ENCODE assay signal across 39 cellular contexts in genomic region chr11:7034019-7034418, GRCh38. TPM values are rescaled to one million over a fixed set of nuclear protein-coding genes. Genes with fewer than 3 reads are reported as not detected.
"Had no signal": no experiment of that assay in that cellular context is flagged by ENCODE, and none has a peak within 500 bp of the region (broad histone marks: within the 10 kb centered on the region; RNA-seq: fewer than 3 reads in every experiment).

No MANE protein-coding gene starts in this region.

- FAIRE-seq: astrocyte had no signal

- ATAC-seq: activated naive CD4-positive, alpha-beta T cell treated with anti-CD3 and anti-CD28 coated beads, Interleukin-2, amount 50 U/mL, for 72 hours; activated naive CD8-positive, alpha-beta T cell treated with anti-CD3 and anti-CD28 coated beads, Interleukin-2, amount 50 U/mL, for 24 hours; activated T-cell treated with anti-CD3 and anti-CD28 coated beads, Interleukin-2, amount 50 U/mL, for 4 hours; activated T-cell treated with anti-CD3 and anti-CD28 coated beads, Interleukin-2, amount 50 U/mL, for 72 hours; activated T-helper 17 cell treated with anti-CD3 and anti-CD28 coated beads, Interleukin-2, amount 50 U/mL, for 72 hours; body of pancreas had no signal

- H3K4me1 ChIP-seq: adrenal gland, ascending aorta, body of pancreas, breast epithelium had no signal

- H3K27ac ChIP-seq: adrenal gland, ascending aorta, body of pancreas, brain microvascular endothelial cell, breast epithelium, cardiac muscle cell had no signal

- H3K9me3 ChIP-seq: adrenal gland, ascending aorta, body of pancreas, breast epithelium had no signal

- DNase-seq: activated effector memory CD4-positive, alpha-beta T cell treated with anti-CD3 and anti-CD28 coated beads, Interleukin-2, amount 50 U/mL, for 16 hours; activated effector memory CD4-positive, alpha-beta T cell treated with Interleukin-2 at 50 U/mL for 16 hours; activated gamma-delta T cell; activated gamma-delta T cell treated with Interleukin-2 at 50 U/mL for 16 hours; activated naive CD4-positive, alpha-beta T cell; activated naive CD4-positive, alpha-beta T cell treated with anti-CD3 and anti-CD28 coated beads for 36 hours; activated naive CD4-positive, alpha-beta T cell treated with anti-CD3 and anti-CD28 coated beads, Interleukin-2, amount 10 ng/mL, durations not matched to agents 7 days and 5 days; activated naive CD4-positive, alpha-beta T cell treated with anti-CD3 and anti-CD28 coated beads, Interleukin-2, amount 50 U/mL, for 16 hours; activated naive CD4-positive, alpha-beta T cell treated with Interleukin-2 at 50 U/mL for 16 hours; activated naive CD8-positive, alpha-beta T cell treated with anti-CD3 and anti-CD28 coated beads for 36 hours; activated naive CD8-positive, alpha-beta T cell treated with anti-CD3 and anti-CD28 coated beads, Interleukin-2, amount 10 ng/mL, durations not matched to agents 7 days and 5 days; activated naive CD8-positive, alpha-beta T cell treated with anti-CD3 and anti-CD28 coated beads, Interleukin-2, amount 50 U/mL, for 24 hours; activated T-cell treated with anti-CD3 and anti-CD28 coated beads, Interleukin-2, amount 50 U/mL, for 1 hour; activated T-cell treated with anti-CD3 and anti-CD28 coated beads, Interleukin-2, amount 50 U/mL, for 24 hours; activated T-cell treated with anti-CD3 and anti-CD28 coated beads, Interleukin-2, amount 50 U/mL, for 4 hours; activated T-cell treated with anti-CD3 and anti-CD28 coated beads, Interleukin-2, amount 50 U/mL, for 48 hours; activated T-cell treated with anti-CD3 and anti-CD28 coated beads, Interleukin-2, amount 50 U/mL, for 72 hours; adrenal gland; amniotic stem cell; amygdala; anterior cingulate cortex; aorta; body of pancreas; brain microvascular endothelial cell; caudate nucleus; central memory CD4-positive, alpha-beta T cell; cerebellar nuclear complex had no signal

- H3K4me3 ChIP-seq: adrenal gland, ascending aorta, body of pancreas, breast epithelium, cardiac muscle cell had no signal

- H3K36me3 ChIP-seq: adrenal gland, ascending aorta, brain microvascular endothelial cell, breast epithelium, cardiac muscle cell had no signal

- H3K27me3 ChIP-seq: adrenal gland, ascending aorta, body of pancreas, brain microvascular endothelial cell, breast epithelium had no signal

RNA-seq across cellular contexts. Expression of gene NLRP14, which starts 13.7 kb away (rescaled TPM):
- total RNA-seq: activated naive CD4-positive, alpha-beta T cell treated with anti-CD3 and anti-CD28 coated beads for 36 hours; activated naive CD8-positive, alpha-beta T cell treated with anti-CD3 and anti-CD28 coated beads, Interleukin-2, amount 10 ng/mL, durations not matched to agents 7 days and 5 days; activated T-cell treated with anti-CD3 and anti-CD28 coated beads, Interleukin-2, amount 50 U/mL, for 4 hours; ascending aorta; astrocyte; cardiac septum had no signal

RNA-seq across cellular contexts. Expression of gene ZNF214, which starts 13.9 kb away (rescaled TPM):
- total RNA-seq: activated naive CD4-positive, alpha-beta T cell treated with anti-CD3 and anti-CD28 coated beads for 36 hours; activated naive CD4-positive, alpha-beta T cell treated with anti-CD3 and anti-CD28 coated beads, Interleukin-2, amount 50 U/mL, for 72 hours; activated naive CD8-positive, alpha-beta T cell treated with anti-CD3 and anti-CD28 coated beads for 36 hours; activated naive CD8-positive, alpha-beta T cell treated with anti-CD3 and anti-CD28 coated beads, Interleukin-2, amount 10 ng/mL, durations not matched to agents 7 days and 5 days; activated T-cell treated with anti-CD3 and anti-CD28 coated beads, Interleukin-2, amount 50 U/mL, for 4 hours; activated T-helper 1 cell treated with anti-CD3 and anti-CD28 coated beads, Interleukin-12 subunit alpha, Interleukin-12 subunit beta, Interleukin-2, Interleukin-4 antibody, amounts not matched to agents 30 ng/mL and 10 ng/mL and 1 ng/mL, durations not matched to agents 14 hours and 24 hours and 36 hours; activated T-helper 17 cell treated with anti-CD3 and anti-CD28 coated beads, Interleukin-2, amount 50 U/mL, for 72 hours; activated T-helper 2 cell treated with anti-CD3 and anti-CD28 coated beads, Interferon-gamma antibody, Interleukin-2, Interleukin-4, amounts not matched to agents 10 μg/mL and 5 μg/mL and 100 μg/mL, durations not matched to agents 14 hours and 24 hours and 36 hours; ascending aorta had no signal

RNA-seq across cellular contexts. Expression of gene RBMXL2, which starts 54.8 kb away (rescaled TPM):
- total RNA-seq: activated naive CD4-positive, alpha-beta T cell treated with anti-CD3 and anti-CD28 coated beads for 36 hours; activated naive CD4-positive, alpha-beta T cell treated with anti-CD3 and anti-CD28 coated beads, Interleukin-2, amount 50 U/mL, for 72 hours; activated naive CD8-positive, alpha-beta T cell treated with anti-CD3 and anti-CD28 coated beads for 36 hours; activated naive CD8-positive, alpha-beta T cell treated with anti-CD3 and anti-CD28 coated beads, Interleukin-2, amount 10 ng/mL, durations not matched to agents 7 days and 5 days; activated T-cell treated with anti-CD3 and anti-CD28 coated beads, Interleukin-2, amount 50 U/mL, for 4 hours; activated T-cell treated with anti-CD3 and anti-CD28 coated beads, Interleukin-2, amount 50 U/mL, for 72 hours; activated T-helper 1 cell treated with anti-CD3 and anti-CD28 coated beads, Interleukin-12 subunit alpha, Interleukin-12 subunit beta, Interleukin-2, Interleukin-4 antibody, amounts not matched to agents 30 ng/mL and 10 ng/mL and 1 ng/mL, durations not matched to agents 14 hours and 24 hours and 36 hours; activated T-helper 17 cell treated with anti-CD3 and anti-CD28 coated beads, Interleukin-2, amount 50 U/mL, for 72 hours; adrenal gland; aorta; ascending aorta; astrocyte; bronchial epithelial cell; cardiac septum; chondrocyte had no signal
- polyA plus RNA-seq: adipose tissue, aorta had no signal
